Comparison of ENCODE assay signal across 7 cellular contexts in the genomic region with DNA sequence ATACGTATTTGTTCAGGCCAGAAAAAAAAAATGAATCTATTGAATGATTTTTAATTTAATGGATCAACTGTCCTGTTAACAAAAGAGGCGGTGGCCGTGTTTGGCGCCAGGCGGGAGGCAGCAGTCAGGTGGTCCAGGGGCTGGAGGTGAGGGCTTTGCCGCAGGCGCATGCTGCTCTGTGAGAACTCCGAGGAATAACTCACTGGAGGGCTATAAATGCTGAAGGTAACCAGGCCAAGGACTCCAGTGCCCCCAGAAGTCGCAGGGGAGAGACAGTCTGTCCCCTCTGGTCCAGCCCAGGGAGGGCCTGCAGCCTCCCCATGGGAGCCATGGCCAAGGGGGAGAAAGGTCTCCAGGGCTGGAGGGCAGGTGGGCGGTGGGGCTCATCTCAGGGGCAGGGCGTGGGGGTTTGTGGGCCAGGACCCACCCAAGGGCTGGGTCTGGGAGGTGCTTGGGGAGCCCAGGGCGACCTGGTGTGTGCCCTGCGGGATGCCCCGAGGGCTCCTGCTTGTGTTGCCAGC. TPM values are rescaled to one million over a fixed set of nuclear protein-coding genes. Genes with fewer than 3 reads are reported as not detected.
A peak's percentile ranks its signal among the peaks of the same experiment; 100 is the strongest.
DNase-seq lines count a peak whose midpoint lies in the region; ATAC-seq and TF ChIP-seq lines count a peak whose summit lies in the region.

No MANE protein-coding gene starts in this region.

- peak overlapping the region; percentile 65; the same call in 1 of the 2 replicates for H3K4me3 ChIP-seq in HUES6 (ENCODE audit: low read depth, low read length)

- H3K4me1 ChIP-seq in HUES6 (ENCODE audit: control insufficient read depth, insufficient read depth, low read length): peaks cover 39% of the 10 kb centered on the region

- no peak for ATAC-seq in activated B cell treated with CpG ODN at 0.5 μM for 24 hours (ENCODE audit: low read depth)
- no peak for ATAC-seq in stimulated activated memory B cell treated with anti-CD40 and anti-IgM and Interleukin-4, amounts not matched to agents 10 μg/mL and 1 μg/mL and 100 μg/mL, for 72 hours

- DNase-seq in activated B cell treated with CpG ODN at 0.5 μM for 24 hours: no peak
- no peak for DNase-seq in HT-29 (ENCODE audit: low spot score)
- DNase-seq in activated CD8-positive, alpha-beta memory T cell treated with anti-CD3 and anti-CD28 coated beads for 24 hours: no peak
- no peak for DNase-seq in inferior parietal cortex (ENCODE audit: extremely low spot score)

- intact Hi-C loops in activated B cell treated with CpG ODN at 0.5 μM for 24 hours (cut with micrococcal nuclease): loop anchor here (5.0 kb wide), 1 partner anchor 136 kb away; no protein-coding TSS in a partner anchor

- POLR2A ChIA-PET in activated B cell treated with CpG ODN at 0.5 μM for 24 hours (lab: Charles Lee): no interaction called here

- H3K9me3 Mint-ChIP-seq in activated B cell treated with CpG ODN at 0.5 μM for 24 hours: no peaks in the 10 kb centered on the region
- no peaks in the 10 kb centered on the region for H3K9me3 Mint-ChIP-seq in stimulated activated memory B cell treated with anti-CD40 and anti-IgM and Interleukin-4, amounts not matched to agents 10 μg/mL and 1 μg/mL and 100 μg/mL, for 72 hours

- no peak overlapping the region for H3K27ac Mint-ChIP-seq in activated B cell treated with CpG ODN at 0.5 μM for 24 hours
- H3K27ac Mint-ChIP-seq in stimulated activated memory B cell treated with anti-CD40 and anti-IgM and Interleukin-4, amounts not matched to agents 10 μg/mL and 1 μg/mL and 100 μg/mL, for 72 hours: peak overlapping the region; percentile 69

- peak overlapping the region; percentile 58 for H3K4me3 Mint-ChIP-seq in activated B cell treated with CpG ODN at 0.5 μM for 24 hours
- no peak overlapping the region for H3K4me3 Mint-ChIP-seq in stimulated activated memory B cell treated with anti-CD40 and anti-IgM and Interleukin-4, amounts not matched to agents 10 μg/mL and 1 μg/mL and 100 μg/mL, for 72 hours

- CTCF ChIA-PET in activated B cell treated with CpG ODN at 0.5 μM for 24 hours (lab: Charles Lee): no interaction called here

- TF ChIP-seq CTCF in activated B cell treated with CpG ODN at 0.5 μM for 24 hours (IDR thresholded peaks at IDR 0.05): no peak

- no peaks in the 10 kb centered on the region for H3K36me3 Mint-ChIP-seq in activated B cell treated with CpG ODN at 0.5 μM for 24 hours (ENCODE audit: low read depth)
- no peaks in the 10 kb centered on the region for H3K36me3 Mint-ChIP-seq in stimulated activated memory B cell treated with anti-CD40 and anti-IgM and Interleukin-4, amounts not matched to agents 10 μg/mL and 1 μg/mL and 100 μg/mL, for 72 hours

- H3K27ac ChIP-seq in HUES6 (ENCODE audit: low read depth, low read length) (no peak overlapping the region), layer of hippocampus (ENCODE audit: low read depth, low read length) (peak overlapping the region; percentile 98)

- peaks cover 94% of the 10 kb centered on the region for H3K27me3 ChIP-seq in HUES6 (ENCODE audit: control insufficient read depth, insufficient read depth, low read length)
- H3K27me3 ChIP-seq in layer of hippocampus (ENCODE audit: control insufficient read depth, insufficient read depth, low read length): no peaks in the 10 kb centered on the region

- no peaks in the 10 kb centered on the region for H3K9me3 ChIP-seq in HUES6 (ENCODE audit: control insufficient read depth, insufficient read depth, low read depth, low read length)

- H3K9ac ChIP-seq in HUES6 (ENCODE audit: low read length): no peak overlapping the region

- no peaks in the 10 kb centered on the region for H3K4me1 Mint-ChIP-seq in activated B cell treated with CpG ODN at 0.5 μM for 24 hours
- peaks cover 7% of the 10 kb centered on the region for H3K4me1 Mint-ChIP-seq in stimulated activated memory B cell treated with anti-CD40 and anti-IgM and Interleukin-4, amounts not matched to agents 10 μg/mL and 1 μg/mL and 100 μg/mL, for 72 hours

- peaks cover 48% of the 10 kb centered on the region for H3K27me3 Mint-ChIP-seq in activated B cell treated with CpG ODN at 0.5 μM for 24 hours
- H3K27me3 Mint-ChIP-seq in stimulated activated memory B cell treated with anti-CD40 and anti-IgM and Interleukin-4, amounts not matched to agents 10 μg/mL and 1 μg/mL and 100 μg/mL, for 72 hours: peaks cover 87% of the 10 kb centered on the region

- H3K36me3 ChIP-seq in HUES6 (ENCODE audit: control insufficient read depth, insufficient read depth, low read length): peaks cover 3% of the 10 kb centered on the region; the same call in 1 of the 2 replicates

RNA-seq across cellular contexts. Expression of a gene that starts 7.1 kb away (rescaled TPM):
- total RNA-seq in activated B cell treated with CpG ODN at 0.5 μM for 24 hours: 0.13 and 0.42 TPM in 2 replicates
- 10.4 and 11.6 TPM in 2 replicates for total RNA-seq in HT-29 (2014; rRNA removed; shearing (Covaris generic))
